Comparison of ENCODE assay signal across 13 cellular contexts in genomic region chr3:49025793-49026520, GRCh38. TPM values are rescaled to one million over a fixed set of nuclear protein-coding genes. Genes with fewer than 3 reads are reported as not detected.
DNase-seq lines count a peak whose midpoint lies in the region; ATAC-seq and TF ChIP-seq lines count a peak whose summit lies in the region.
"Had no signal": no experiment of that assay in that cellular context is flagged by ENCODE, and none has a peak within 500 bp of the region (broad histone marks: within the 10 kb centered on the region; RNA-seq: fewer than 3 reads in every experiment).

No MANE protein-coding gene starts in this region.

- H3K36me3 ChIP-seq in OCI-LY7 (ENCODE audit: insufficient read depth, low read length) = peaks cover 75% of the 10 kb centered on the region
- H3K36me3 ChIP-seq in esophagus squamous epithelium = peaks cover 28 to 67% (median 36%) of the 10 kb centered on the region in 3 donors
- H3K36me3 ChIP-seq in aorta (ENCODE audit: control insufficient read depth in 1 of 2, insufficient read depth in 2 of 2, low read length in 1 of 2) = peaks cover 0 to 5% of the 10 kb centered on the region in 2 donors

- no peak for DNase-seq in activated CD4-positive, alpha-beta T cell treated with anti-CD3 and anti-CD28 coated beads, Interleukin-2, amount 10 ng/mL, durations not matched to agents 24 days and 14 days
- DNase-seq in activated CD4-positive, alpha-beta T cell treated with anti-CD3 and anti-CD28 coated beads for 4 hours = no peak
- DNase-seq in OCI-LY7 (ENCODE audit: low spot score) (no peak), progenitor cell of endocrine pancreas (ENCODE audit: low spot score, unreplicated experiment) (no peak), medulla oblongata (ENCODE audit: extremely low spot score) (no peak), esophagus squamous epithelium (lab: John Stamatoyannopoulos, UW) (no peak), aorta (no peak)
- DNase-seq: amniotic stem cell, DMS153, NCI-H2081, SW 1271, tibial artery had no signal

- H3K79me2 ChIP-seq in OCI-LY7 (ENCODE audit: insufficient read depth, low read depth, low read length) = peaks cover 43% of the 10 kb centered on the region

- H3K27ac ChIP-seq in OCI-LY7 (ENCODE audit: low read depth, low read length, poor library complexity, severe bottlenecking) (no peak overlapping the region), esophagus squamous epithelium (peak overlapping the region in 1 of 4 donors; percentile 13), aorta (ENCODE audit: low read depth in 1 of 2, low read length in 2 of 2) (no peak overlapping the region)
- H3K27ac ChIP-seq: tibial artery had no signal

- H2AFZ ChIP-seq in OCI-LY7 (ENCODE audit: low read length) = no peak overlapping the region

- H3K4me1 Mint-ChIP-seq in activated CD4-positive, alpha-beta T cell treated with anti-CD3 and anti-CD28 coated beads, Interleukin-2, amount 10 ng/mL, durations not matched to agents 24 days and 14 days = peaks cover 45% of the 10 kb centered on the region
- peaks cover 60% of the 10 kb centered on the region for H3K4me1 Mint-ChIP-seq in brain
- peaks cover 19% of the 10 kb centered on the region for H3K4me1 Mint-ChIP-seq in progenitor cell of endocrine pancreas (ENCODE audit: low read depth)

- H3K27me3 Mint-ChIP-seq in activated CD4-positive, alpha-beta T cell treated with anti-CD3 and anti-CD28 coated beads, Interleukin-2, amount 10 ng/mL, durations not matched to agents 24 days and 14 days = no peaks in the 10 kb centered on the region
- peaks cover 11% of the 10 kb centered on the region for H3K27me3 Mint-ChIP-seq in brain
- H3K27me3 Mint-ChIP-seq in progenitor cell of endocrine pancreas = no peaks in the 10 kb centered on the region

- no peak overlapping the region for H3K4me3 Mint-ChIP-seq in activated CD4-positive, alpha-beta T cell treated with anti-CD3 and anti-CD28 coated beads, Interleukin-2, amount 10 ng/mL, durations not matched to agents 24 days and 14 days
- H3K4me3 Mint-ChIP-seq in brain = peak overlapping the region in 3 of 5 experiments; percentile 50 to 73 (median 57)
- H3K4me3 Mint-ChIP-seq in progenitor cell of endocrine pancreas (ENCODE audit: low read depth) = no peak overlapping the region

- H3K9me3 ChIP-seq in OCI-LY7 (ENCODE audit: low read length) (no peaks in the 10 kb centered on the region), esophagus squamous epithelium (no peaks in the 10 kb centered on the region), aorta (ENCODE audit: control insufficient read depth, low read length) (no peaks in the 10 kb centered on the region)
- H3K9me3 ChIP-seq: tibial artery had no signal

- H3K9me3 Mint-ChIP-seq in activated CD4-positive, alpha-beta T cell treated with anti-CD3 and anti-CD28 coated beads, Interleukin-2, amount 10 ng/mL, durations not matched to agents 24 days and 14 days = no peaks in the 10 kb centered on the region
- peaks cover 0 to 5% (median 0%) of the 10 kb centered on the region in 5 experiments for H3K9me3 Mint-ChIP-seq in brain
- H3K9me3 Mint-ChIP-seq in progenitor cell of endocrine pancreas (ENCODE audit: low read depth) = no peaks in the 10 kb centered on the region

- H3K9me2 ChIP-seq in OCI-LY7 (ENCODE audit: insufficient read depth, low read length) = no peaks in the 10 kb centered on the region

- TF ChIP-seq CTCF in OCI-LY7 (conservative IDR thresholded peaks at IDR 0.05; ENCODE audit: low read length) = no peak
- no peak for TF ChIP-seq CTCF in brain (conservative IDR thresholded peaks at IDR 0.05)
- TF ChIP-seq CTCF in progenitor cell of endocrine pancreas (IDR thresholded peaks at IDR 0.05; ENCODE audit: unreplicated experiment) = no peak
- TF ChIP-seq CTCF in esophagus squamous epithelium (IDR thresholded peaks at IDR 0.05) = no peak

- POLR2A ChIA-PET in OCI-LY7 (lab: Charles Lee) = interaction anchor here (0.5 kb wide), 1 partner anchor 18 kb away, joined by 4 read pairs; the partner anchor contains the start of gene WDR6

- H3K27me3 ChIP-seq in esophagus squamous epithelium (no peaks in the 10 kb centered on the region), aorta (ENCODE audit: control insufficient read depth in 1 of 2, insufficient read depth in 2 of 2, low read length in 1 of 2) (peaks cover 0 to 3% of the 10 kb centered on the region in 2 donors)
- H3K27me3 ChIP-seq: tibial artery had no signal

- 0 out of 2 replicates have a peak, but pooled peaks cover 4% of the 10 kb centered on the region for H4K20me1 ChIP-seq in OCI-LY7 (ENCODE audit: insufficient read depth, low read length)

- no peak for TF ChIP-seq POLR2A in esophagus squamous epithelium (IDR thresholded peaks at IDR 0.05)

- no peak for ATAC-seq in aorta (ENCODE audit: low FRiP score)

- peak overlapping the region; percentile 62 for H3K27ac Mint-ChIP-seq in activated CD4-positive, alpha-beta T cell treated with anti-CD3 and anti-CD28 coated beads, Interleukin-2, amount 10 ng/mL, durations not matched to agents 24 days and 14 days
- H3K27ac Mint-ChIP-seq in brain (peak overlapping the region in 4 of 5 experiments; percentile 5 to 99 (median 55)), progenitor cell of endocrine pancreas (peak overlapping the region; percentile 4)

- H3K36me3 Mint-ChIP-seq in activated CD4-positive, alpha-beta T cell treated with anti-CD3 and anti-CD28 coated beads, Interleukin-2, amount 10 ng/mL, durations not matched to agents 24 days and 14 days (ENCODE audit: low read depth) = peaks cover 79% of the 10 kb centered on the region
- peaks cover 61% of the 10 kb centered on the region for H3K36me3 Mint-ChIP-seq in brain
- peaks cover 14% of the 10 kb centered on the region for H3K36me3 Mint-ChIP-seq in progenitor cell of endocrine pancreas (ENCODE audit: insufficient read depth)

- H3K4me1 ChIP-seq in OCI-LY7 (ENCODE audit: insufficient read depth, low read length, poor library complexity, severe bottlenecking) (peaks cover 62% of the 10 kb centered on the region), esophagus squamous epithelium (peaks cover 24 to 76% (median 28%) of the 10 kb centered on the region in 3 donors), aorta (ENCODE audit: control insufficient read depth in 1 of 2, insufficient read depth in 2 of 2, low read length in 2 of 2) (no peaks in the 10 kb centered on the region)

- CTCF ChIA-PET in OCI-LY7 (lab: Charles Lee; ENCODE audit: unreplicated experiment) = interaction anchor here (0.6 kb wide), 1 partner anchor 319 kb away, joined by 3 read pairs; no protein-coding TSS in a partner anchor

- H3K4me2 ChIP-seq in OCI-LY7 (ENCODE audit: low read length) = peak overlapping the region; percentile 17; the same call in 1 of the 2 replicates

- no TSS peak for BruUV-seq in OCI-LY7 (replicated peaks; lab: Mats Ljungman, UMichigan)

- intact Hi-C loops in activated CD4-positive, alpha-beta T cell treated with anti-CD3 and anti-CD28 coated beads, Interleukin-2, amount 10 ng/mL, durations not matched to agents 24 days and 14 days (cut with micrococcal nuclease) = loop anchor here (10.0 kb wide), 1 partner anchor 841 kb away; the partner anchor contains the start of gene CDC25A
- intact Hi-C loops in OCI-LY7 (cut with micrococcal nuclease; ENCODE audit: unreplicated experiment) (loop anchor here (5.0 kb wide), 1 partner anchor 131 kb away; no protein-coding TSS in a partner anchor), esophagus squamous epithelium (cut with DNase I) (loop anchor here (10.0 kb wide), 1 partner anchor 69 kb away; the partner anchor contains the start of gene QRICH1), aorta (cut with DNase I) (loop anchor here in 1 of 2 donors (5.0 kb wide), 2 partner anchors 34 to 66 kb away; partner anchors contain the start of genes P4HTM and QRICH1)

- WGBS in esophagus squamous epithelium, 2 donors = 70% methylated on average over 3 to 4 of the region's 8 CpGs
- 81 to 84% methylated on average over 8 of the region's 8 CpGs for WGBS in aorta, 2 donors

- H3K4me3 ChIP-seq in OCI-LY7 (ENCODE audit: low read depth, low read length, poor library complexity, severe bottlenecking) (no peak overlapping the region), esophagus squamous epithelium (no peak overlapping the region), aorta (ENCODE audit: low read length in 2 of 2) (no peak overlapping the region)
- H3K4me3 ChIP-seq: tibial artery had no signal

RNA-seq across cellular contexts. Expression of gene IMPDH2, which starts 3.2 kb away (rescaled TPM):
- total RNA-seq in activated CD4-positive, alpha-beta T cell treated with anti-CD3 and anti-CD28 coated beads, Interleukin-2, amount 10 ng/mL, durations not matched to agents 24 days and 14 days = 490 and 496 TPM in 2 replicates
- total RNA-seq in OCI-LY7 (2014; rRNA removed; shearing (Covaris generic)) = 295 and 319 TPM in 2 replicates
- total RNA-seq in OCI-LY7 (2022) (328 and 360 TPM in 2 replicates), progenitor cell of endocrine pancreas (197 and 206 TPM in 2 replicates), esophagus squamous epithelium (100 to 1,000 TPM; 123 to 278 (median 200) TPM), aorta (100 to 1,000 TPM in 1 of 2 donors, 10 to 100 TPM in 1; 84.6 to 101 TPM)
- polyA plus RNA-seq in brain (ENCODE audit: insufficient read depth, low read depth, low replicate concordance) (130 TPM), aorta (100 to 1,000 TPM in 1 of 2 donors, 10 to 100 TPM in 1; 47.6 to 111 TPM)

RNA-seq across cellular contexts. Expression of gene NDUFAF3, which starts 4.0 kb away (rescaled TPM):
- total RNA-seq in activated CD4-positive, alpha-beta T cell treated with anti-CD3 and anti-CD28 coated beads, Interleukin-2, amount 10 ng/mL, durations not matched to agents 24 days and 14 days = 123 and 126 TPM in 2 replicates
- total RNA-seq in OCI-LY7 (2014; rRNA removed; shearing (Covaris generic)) = 255 and 309 TPM in 2 replicates
- total RNA-seq in OCI-LY7 (2022) (124 and 147 TPM in 2 replicates), progenitor cell of endocrine pancreas (46.1 and 49.5 TPM in 2 replicates), esophagus squamous epithelium (10 to 100 TPM; 50.8 to 88.1 (median 54.1) TPM), aorta (10 to 100 TPM; 55.8 to 60.6 TPM)
- polyA plus RNA-seq in brain (ENCODE audit: insufficient read depth, low read depth, low replicate concordance) (165 TPM), aorta (10 to 100 TPM; 72.2 to 75.1 TPM)

RNA-seq across cellular contexts. Expression of gene DALRD3, which starts 7.6 kb away (rescaled TPM):
- total RNA-seq in activated CD4-positive, alpha-beta T cell treated with anti-CD3 and anti-CD28 coated beads, Interleukin-2, amount 10 ng/mL, durations not matched to agents 24 days and 14 days = 31.5 and 36.6 TPM in 2 replicates
- 26.3 and 36.2 TPM in 2 replicates for total RNA-seq in OCI-LY7 (2014; rRNA removed; shearing (Covaris generic))
- total RNA-seq in OCI-LY7 (2022) (35.0 and 35.7 TPM in 2 replicates), progenitor cell of endocrine pancreas (44.1 and 45.5 TPM in 2 replicates), esophagus squamous epithelium (10 to 100 TPM; 34.4 to 42.4 (median 37.1) TPM), aorta (10 to 100 TPM in 1 of 2 donors, 1 to 10 TPM in 1; 8.8 to 20.6 TPM)
- polyA plus RNA-seq in brain (ENCODE audit: insufficient read depth, low read depth, low replicate concordance) (28.8 TPM), aorta (10 to 100 TPM; 10.1 to 42.4 TPM)

RNA-seq across cellular contexts. Expression of gene WDR6, which starts 18.8 kb away (rescaled TPM):
- 141 and 153 TPM in 2 replicates for total RNA-seq in activated CD4-positive, alpha-beta T cell treated with anti-CD3 and anti-CD28 coated beads, Interleukin-2, amount 10 ng/mL, durations not matched to agents 24 days and 14 days
- 92.0 and 101 TPM in 2 replicates for total RNA-seq in OCI-LY7 (2014; rRNA removed; shearing (Covaris generic))
- total RNA-seq in OCI-LY7 (2022) (128 and 131 TPM in 2 replicates), progenitor cell of endocrine pancreas (369 and 414 TPM in 2 replicates), esophagus squamous epithelium (10 to 100 TPM; 27.4 to 78.0 (median 37.6) TPM), aorta (100 to 1,000 TPM; 118 to 151 TPM)
- polyA plus RNA-seq in brain (ENCODE audit: insufficient read depth, low read depth, low replicate concordance) (109 TPM), aorta (100 to 1,000 TPM in 1 of 2 donors, 10 to 100 TPM in 1; 24.0 to 232 TPM)

RNA-seq across cellular contexts. Expression of gene P4HTM, which starts 35.9 kb away (rescaled TPM):
- total RNA-seq in activated CD4-positive, alpha-beta T cell treated with anti-CD3 and anti-CD28 coated beads, Interleukin-2, amount 10 ng/mL, durations not matched to agents 24 days and 14 days = 33.9 and 38.3 TPM in 2 replicates
- total RNA-seq in OCI-LY7 (2014; rRNA removed; shearing (Covaris generic)) = 45.3 and 48.4 TPM in 2 replicates
- total RNA-seq in OCI-LY7 (2022) (36.9 and 47.4 TPM in 2 replicates), progenitor cell of endocrine pancreas (45.3 and 48.4 TPM in 2 replicates), esophagus squamous epithelium (10 to 100 TPM in 3 of 4 donors, 1 to 10 TPM in 1; 5.7 to 28.1 (median 16.7) TPM), aorta (10 to 100 TPM; 22.0 to 36.6 TPM)
- polyA plus RNA-seq in brain (ENCODE audit: insufficient read depth, low read depth, low replicate concordance) (64.8 TPM), aorta (10 to 100 TPM; 11.1 to 59.5 TPM)

Comparison
In these comparisons a context has a peak if more than half of its experiments do, and no peak if none do; other contexts are left out.
1. H3K27ac Mint-ChIP-seq: peak in every context shown above with its lines; median percentile 62 in activated CD4-positive, alpha-beta T cell treated with anti-CD3 and anti-CD28 coated beads, Interleukin-2, amount 10 ng/mL, durations not matched to agents 24 days and 14 days; 55 in brain; 4 in progenitor cell of endocrine pancreas.
2. H3K4me3 Mint-ChIP-seq: peak in brain (3 of 5); none in activated CD4-positive, alpha-beta T cell treated with anti-CD3 and anti-CD28 coated beads, Interleukin-2, amount 10 ng/mL, durations not matched to agents 24 days and 14 days (single experiment) and progenitor cell of endocrine pancreas (single experiment).